16 cellular contexts compared by ENCODE assay signal in genomic region chr6:16751251-16751946, GRCh38. TPM values are rescaled to one million over a fixed set of nuclear protein-coding genes. Genes with fewer than 3 reads are reported as not detected.
DNase-seq lines count a peak whose midpoint lies in the region; ATAC-seq and TF ChIP-seq lines count a peak whose summit lies in the region.
"Had no signal": no experiment of that assay in that cellular context is flagged by ENCODE, and none has a peak within 500 bp of the region (broad histone marks: within the 10 kb centered on the region; RNA-seq: fewer than 3 reads in every experiment).

No MANE protein-coding gene starts in this region.

- H3K27ac ChIP-seq in right atrium auricular region = no peak overlapping the region

- H3K27ac Mint-ChIP-seq in HFFc6 = peak overlapping the region; percentile 64
- peak overlapping the region; percentile 31 for H3K27ac Mint-ChIP-seq in activated T-helper 17 cell treated with anti-CD3 and anti-CD28 coated beads, Interleukin-2, amount 50 U/mL, for 72 hours
- H3K27ac Mint-ChIP-seq: activated CD8-positive, alpha-beta T cell treated with anti-CD3 and anti-CD28 coated beads, Interleukin-2, amount 10 ng/mL, durations not matched to agents 7 days and 5 days; memory B cell had no signal

- TF ChIP-seq CTCF in AG10803 (conservative IDR thresholded peaks at IDR 0.05; ENCODE audit: low read length) = no peak
- TF ChIP-seq CTCF in HFFc6 (IDR thresholded peaks at IDR 0.05) = no peak
- TF ChIP-seq CTCF in right atrium auricular region (IDR thresholded peaks at IDR 0.05) = no peak
- TF ChIP-seq CTCF in GM20000 (IDR thresholded peaks at IDR 0.05; ENCODE audit: extremely low read depth, missing control alignments) = no peak

- peaks cover 96% of the 10 kb centered on the region for H3K4me1 Mint-ChIP-seq in HFFc6 (ENCODE audit: low read depth)
- peaks cover 52% of the 10 kb centered on the region for H3K4me1 Mint-ChIP-seq in activated T-helper 17 cell treated with anti-CD3 and anti-CD28 coated beads, Interleukin-2, amount 50 U/mL, for 72 hours

- intact Hi-C loops in left colon (cut with DNase I, micrococcal nuclease) = no loop called here

- H3K27me3 ChIP-seq in right atrium auricular region = no peaks in the 10 kb centered on the region

- H3K9me3 Mint-ChIP-seq in HFFc6 = no peaks in the 10 kb centered on the region
- H3K9me3 Mint-ChIP-seq in activated T-helper 17 cell treated with anti-CD3 and anti-CD28 coated beads, Interleukin-2, amount 50 U/mL, for 72 hours = no peaks in the 10 kb centered on the region
- H3K9me3 Mint-ChIP-seq: memory B cell had no signal

- DNase-seq in AG10803 (ENCODE audit: low read depth) = peak; percentile 73
- peak; percentile 73 for DNase-seq in HFFc6
- no peak for DNase-seq in left colon
- no peak for DNase-seq in right atrium auricular region (ENCODE audit: low spot score)
- no peak for DNase-seq in DMS79 treated with DMSO at 0.1 percent for 48 hours (lab: John Stamatoyannopoulos, UW)
- DNase-seq in activated CD8-positive, alpha-beta memory T cell treated with anti-CD3 and anti-CD28 coated beads for 24 hours = no peak
- DNase-seq in GM20000 (ENCODE audit: low spot score) = no peak
- DNase-seq: activated CD8-positive, alpha-beta T cell treated with anti-CD3 and anti-CD28 coated beads, Interleukin-2, amount 10 ng/mL, durations not matched to agents 7 days and 5 days; activated effector memory CD4-positive, alpha-beta T cell treated with Interleukin-2 at 50 U/mL for 16 hours; aorta; DMS153; NCI-H2029 treated with DMSO at 0.1 percent for 48 hours; nucleus accumbens; substantia nigra had no signal

- no peaks in the 10 kb centered on the region; the same call in 1 of the 2 replicates for H3K27me3 Mint-ChIP-seq in HFFc6 (ENCODE audit: insufficient read depth)
- no peaks in the 10 kb centered on the region for H3K27me3 Mint-ChIP-seq in activated T-helper 17 cell treated with anti-CD3 and anti-CD28 coated beads, Interleukin-2, amount 50 U/mL, for 72 hours
- H3K27me3 Mint-ChIP-seq: memory B cell had no signal

- H3K4me1 ChIP-seq in right atrium auricular region = peaks cover 0 to 59% of the 10 kb centered on the region in 2 donors

- H3K4me3 ChIP-seq in AG10803 (ENCODE audit: low read length) (no peak overlapping the region), right atrium auricular region (no peak overlapping the region)

- H3K9me3 ChIP-seq in right atrium auricular region = no peaks in the 10 kb centered on the region

- no peak for ATAC-seq in activated T-helper 17 cell treated with anti-CD3 and anti-CD28 coated beads, Interleukin-2, amount 50 U/mL, for 72 hours (replicated peaks)
- peak; percentile 77 for ATAC-seq in left colon
- ATAC-seq: activated CD8-positive, alpha-beta T cell treated with anti-CD3 and anti-CD28 coated beads, Interleukin-2, amount 10 ng/mL, durations not matched to agents 7 days and 5 days had no signal

- H3K4me3 Mint-ChIP-seq in HFFc6 = peak overlapping the region; percentile 60
- H3K4me3 Mint-ChIP-seq in activated T-helper 17 cell treated with anti-CD3 and anti-CD28 coated beads, Interleukin-2, amount 50 U/mL, for 72 hours = no peak overlapping the region
- H3K4me3 Mint-ChIP-seq: activated CD8-positive, alpha-beta T cell treated with anti-CD3 and anti-CD28 coated beads, Interleukin-2, amount 10 ng/mL, durations not matched to agents 7 days and 5 days; memory B cell had no signal

- H3K36me3 ChIP-seq in right atrium auricular region = no peaks in the 10 kb centered on the region

- H3K36me3 Mint-ChIP-seq in HFFc6 (ENCODE audit: low read depth) = peaks cover 52% of the 10 kb centered on the region
- peaks cover 95% of the 10 kb centered on the region for H3K36me3 Mint-ChIP-seq in activated T-helper 17 cell treated with anti-CD3 and anti-CD28 coated beads, Interleukin-2, amount 50 U/mL, for 72 hours (ENCODE audit: low read depth)

RNA-seq across cellular contexts. Expression of gene ATXN1, which starts 9.9 kb away (rescaled TPM):
- 10 to 100 TPM; 28.2 to 41.5 (median 30.5) TPM for total RNA-seq in HFFc6 (2021; fragmentation: NEBNext Ultra II Directional; extraction: Animal tissue kit (Norgen Biotek cat#: 25700))
- total RNA-seq in activated T-helper 17 cell treated with anti-CD3 and anti-CD28 coated beads, Interleukin-2, amount 50 U/mL, for 72 hours = 100 to 1,000 TPM in 1 of 2 donors, 10 to 100 TPM in 1; 41.0 to 115 TPM
- 10 to 100 TPM; 26.9 to 55.1 TPM for total RNA-seq in left colon
- total RNA-seq in right atrium auricular region = 10 to 100 TPM; 41.8 to 62.0 TPM

Comparison
In these comparisons a context has a peak if more than half of its experiments do, and no peak if none do; other contexts are left out.
1. DNase-seq: peak in AG10803 (single experiment) and HFFc6 (single experiment); none in left colon (0 of 2), right atrium auricular region (single experiment), DMS79 treated with DMSO at 0.1 percent for 48 hours (single experiment), activated CD8-positive, alpha-beta memory T cell treated with anti-CD3 and anti-CD28 coated beads for 24 hours (single experiment) and GM20000 (single experiment).